Comparison of ENCODE assay signal across 20 cellular contexts in genomic region chr21:33214056-33214455, GRCh38. TPM values are rescaled to one million over a fixed set of nuclear protein-coding genes. Genes with fewer than 3 reads are reported as not detected.
DNase-seq lines count a peak whose midpoint lies in the region; ATAC-seq, FAIRE-seq and TF ChIP-seq lines count a peak whose summit lies in the region.
"Had no signal": no experiment of that assay in that cellular context is flagged by ENCODE, and none has a peak within 500 bp of the region (broad histone marks: within the 10 kb centered on the region; RNA-seq: fewer than 3 reads in every experiment).

No MANE protein-coding gene starts in this region.

- no peak overlapping the region; the same call in 1 of the 2 replicates for H3K4me2 ChIP-seq in OCI-LY7 (ENCODE audit: low read length)
- no peak overlapping the region for H3K4me2 ChIP-seq in K562 (ENCODE audit: insufficient read depth, low read length)

- peak overlapping the region; percentile 99 for H3K27ac ChIP-seq in OCI-LY7 (ENCODE audit: low read depth, low read length, poor library complexity, severe bottlenecking)
- no peak overlapping the region for H3K27ac ChIP-seq in K562 (ENCODE audit: extremely low read depth, low read depth, low read length)
- H3K27ac ChIP-seq: C4-2B, left ventricle myocardium inferior, SJCRH30, testis had no signal

- in situ Hi-C loops in K562 (cut with MboI): no loop called here

- H2AFZ ChIP-seq in OCI-LY7 (ENCODE audit: low read length) (no peak overlapping the region), K562 (ENCODE audit: low read depth, low read length) (no peak overlapping the region)

- H3K9me2 ChIP-seq in OCI-LY7 (ENCODE audit: insufficient read depth, low read length): no peaks in the 10 kb centered on the region

- no peak for DNase-seq in natural killer cell treated with Interleukin-12 subunit alpha and Interleukin-12 subunit beta and Interleukin-15 and Interleukin-18, amount 100 ng/mL, for 72 hours (ENCODE audit: low spot score)
- DNase-seq in natural killer cell (no peak), OCI-LY7 (ENCODE audit: low spot score) (no peak), K562 (ENCODE audit: extremely low read depth in 1 of 4, low spot score in 3 of 4) (no peak)
- DNase-seq in activated CD4-positive, CD25-positive, alpha-beta regulatory T cell treated with anti-CD3 and anti-CD28 coated beads, Interleukin-2, amount 50 U/mL, for 72 hours: no peak
- DNase-seq: left ventricle myocardium inferior; NCI-H1105; NCI-H2029 treated with DMSO at 0.1 percent for 48 hours; NCI-H69; SJCRH30; stimulated activated naive CD8-positive, alpha-beta T cell treated with anti-CD3 and anti-CD28 coated beads, Interleukin-15, Interleukin-2, amounts not matched to agents 100 U/mL and 50 U/mL, for 24 hours; testis had no signal

- TF ChIP-seq RAD21 in K562 (CRISPR knock-in tag; conservative IDR thresholded peaks at IDR 0.05 in 1 of 2, IDR thresholded peaks at IDR 0.05 in 1 of 2): no peak

- no peaks in the 10 kb centered on the region for H3K9me1 ChIP-seq in K562 (ENCODE audit: control insufficient read depth, insufficient read depth, low read length)

- H3K27ac Mint-ChIP-seq in natural killer cell treated with Interleukin-12 subunit alpha and Interleukin-12 subunit beta and Interleukin-15 and Interleukin-18, amount 100 ng/mL, for 72 hours: peak overlapping the region in 1 of 2 donors; percentile 73
- H3K27ac Mint-ChIP-seq in natural killer cell: peak overlapping the region in 1 of 2 donors; percentile 90
- peak overlapping the region; percentile 89 for H3K27ac Mint-ChIP-seq in stimulated activated memory B cell treated with anti-CD40 and anti-IgM and Interleukin-4, amounts not matched to agents 10 μg/mL and 1 μg/mL and 100 μg/mL, for 72 hours

- TF ChIP-seq CTCF in natural killer cell (IDR thresholded peaks at IDR 0.05) (no peak), OCI-LY7 (conservative IDR thresholded peaks at IDR 0.05; ENCODE audit: low read length) (no peak), K562 (IDR thresholded peaks at IDR 0.05 in 2 of 3, conservative IDR thresholded peaks at IDR 0.05 in 1 of 3; ENCODE audit: insufficient read depth in 2 of 3, low read depth in 1 of 3, low read length in 3 of 3) (no peak)

- TF ChIP-seq POLR2A in K562 (conservative IDR thresholded peaks at IDR 0.05): no peak

- intact Hi-C loops in natural killer cell (cut with micrococcal nuclease): no loop called here
- intact Hi-C loops in OCI-LY7 (cut with micrococcal nuclease; ENCODE audit: unreplicated experiment): no loop called here
- intact Hi-C loops in K562 (cut with micrococcal nuclease): no loop called here

- no peak overlapping the region for H3K9ac ChIP-seq in K562 (ENCODE audit: insufficient read depth in 1 of 2, low read depth in 2 of 2, low read length in 2 of 2)

- CTCF ChIA-PET in OCI-LY7 (lab: Charles Lee; ENCODE audit: unreplicated experiment) (interaction anchor here (0.7 kb wide), 1 partner anchor 25 kb away, joined by 3 read pairs; no protein-coding TSS in a partner anchor), K562 (lab: Yijun Ruan, JAX; ENCODE audit: low intra/inter-chr PET ratio) (interaction anchor here (0.8 kb wide), 1 partner anchor 176 kb away, joined by 3 read pairs; no protein-coding TSS in a partner anchor)

- H3K4me1 ChIP-seq in OCI-LY7 (ENCODE audit: insufficient read depth, low read length, poor library complexity, severe bottlenecking): peaks cover 88% of the 10 kb centered on the region
- peaks cover 27 to 39% of the 10 kb centered on the region in 2 experiments; a peak in 4 of 5 replicates for H3K4me1 ChIP-seq in K562 (replicated peaks in 1 of 2; ENCODE audit: control insufficient read depth in 2 of 2, insufficient read depth in 2 of 2, low read length in 2 of 2)

- H3K27me3 ChIP-seq in K562 (ENCODE audit: control insufficient read depth in 2 of 2, insufficient read depth in 2 of 2, low read length in 2 of 2): no peaks in the 10 kb centered on the region
- H3K27me3 ChIP-seq: SJCRH30, testis had no signal

- TF ChIP-seq EP300 in K562 (IDR thresholded peaks at IDR 0.05; ENCODE audit: low read length): no peak

- peaks cover under 1% of the 10 kb centered on the region; the same call in 1 of the 2 replicates for H3K9me3 ChIP-seq in OCI-LY7 (ENCODE audit: low read length)
- no peaks in the 10 kb centered on the region for H3K9me3 ChIP-seq in K562 (replicated peaks; ENCODE audit: control insufficient read depth, insufficient read depth, low read depth, low read length)
- H3K9me3 ChIP-seq: left ventricle myocardium inferior, SJCRH30, testis had no signal

- no peaks in the 10 kb centered on the region; the same call in 1 of the 2 replicates for H3K36me3 ChIP-seq in OCI-LY7 (ENCODE audit: insufficient read depth, low read length)
- no peaks in the 10 kb centered on the region for H3K36me3 ChIP-seq in K562 (ENCODE audit: control insufficient read depth, insufficient read depth, low read length)
- H3K36me3 ChIP-seq: left ventricle myocardium inferior, SJCRH30 had no signal

- BruUV-seq in OCI-LY7 (replicated peaks; lab: Mats Ljungman, UMichigan): no TSS peak
- BruUV-seq in K562 (replicated peaks; lab: Mats Ljungman, UMichigan): no TSS peak

- no peak for FAIRE-seq in K562 (lab: Jason Lieb, UNC)
- FAIRE-seq: islet of Langerhans, TTC549, urothelium cell line had no signal

- peaks cover 48 to 63% of the 10 kb centered on the region in 2 donors for H3K4me1 Mint-ChIP-seq in natural killer cell treated with Interleukin-12 subunit alpha and Interleukin-12 subunit beta and Interleukin-15 and Interleukin-18, amount 100 ng/mL, for 72 hours (ENCODE audit: low read depth in 2 of 2)
- peaks cover 72 to 77% of the 10 kb centered on the region in 2 donors for H3K4me1 Mint-ChIP-seq in natural killer cell
- peaks cover 60% of the 10 kb centered on the region for H3K4me1 Mint-ChIP-seq in stimulated activated memory B cell treated with anti-CD40 and anti-IgM and Interleukin-4, amounts not matched to agents 10 μg/mL and 1 μg/mL and 100 μg/mL, for 72 hours

- ATAC-seq in natural killer cell treated with Interleukin-12 subunit alpha and Interleukin-12 subunit beta and Interleukin-15 and Interleukin-18, amount 100 ng/mL, for 72 hours: no peak
- ATAC-seq in natural killer cell (no peak), K562 (no peak), HG03460 (IDR thresholded peaks at IDR 0.05; ENCODE audit: unreplicated experiment) (no peak), HG02938 (IDR thresholded peaks at IDR 0.05; ENCODE audit: unreplicated experiment) (no peak)
- ATAC-seq in stimulated activated memory B cell treated with anti-CD40 and anti-IgM and Interleukin-4, amounts not matched to agents 10 μg/mL and 1 μg/mL and 100 μg/mL, for 72 hours: no peak
- ATAC-seq: activated CD4-positive, CD25-positive, alpha-beta regulatory T cell treated with anti-CD3 and anti-CD28 coated beads, Interleukin-2, amount 50 U/mL, for 24 hours had no signal

- H3K9me3 Mint-ChIP-seq in natural killer cell treated with Interleukin-12 subunit alpha and Interleukin-12 subunit beta and Interleukin-15 and Interleukin-18, amount 100 ng/mL, for 72 hours: peaks cover 3% of the 10 kb centered on the region
- H3K9me3 Mint-ChIP-seq in natural killer cell: no peaks in the 10 kb centered on the region
- peaks cover 3% of the 10 kb centered on the region for H3K9me3 Mint-ChIP-seq in stimulated activated memory B cell treated with anti-CD40 and anti-IgM and Interleukin-4, amounts not matched to agents 10 μg/mL and 1 μg/mL and 100 μg/mL, for 72 hours

- POLR2A ChIA-PET in OCI-LY7 (lab: Charles Lee): interaction anchor here (0.6 to 1.6 kb wide), 20 partner anchors 10 to 537 kb away, joined by 3 to 7 read pairs (median 4); no protein-coding TSS in a partner anchor
- POLR2A ChIA-PET in K562 (lab: Yijun Ruan, JAX): interaction anchor here (0.8 to 1.4 kb wide), 2 partner anchors 24 to 228 kb away, joined by 3 read pairs; no protein-coding TSS in a partner anchor

- H4K20me1 ChIP-seq in OCI-LY7 (ENCODE audit: insufficient read depth, low read length) (no peaks in the 10 kb centered on the region), K562 (replicated peaks; ENCODE audit: control insufficient read depth, insufficient read depth, low read length) (no peaks in the 10 kb centered on the region)

- no peaks in the 10 kb centered on the region for H3K27me3 Mint-ChIP-seq in natural killer cell treated with Interleukin-12 subunit alpha and Interleukin-12 subunit beta and Interleukin-15 and Interleukin-18, amount 100 ng/mL, for 72 hours
- H3K27me3 Mint-ChIP-seq in natural killer cell (ENCODE audit: low read depth in 2 of 2): no peaks in the 10 kb centered on the region
- no peaks in the 10 kb centered on the region for H3K27me3 Mint-ChIP-seq in stimulated activated memory B cell treated with anti-CD40 and anti-IgM and Interleukin-4, amounts not matched to agents 10 μg/mL and 1 μg/mL and 100 μg/mL, for 72 hours

- 53% methylated on average over 1 of the region's 1 CpG for WGBS in K562 (ENCODE audit: insufficient coverage, low coverage, missing lambda C conversion rate)

- no peaks in the 10 kb centered on the region for H3K79me2 ChIP-seq in OCI-LY7 (ENCODE audit: insufficient read depth, low read depth, low read length)
- no peaks in the 10 kb centered on the region for H3K79me2 ChIP-seq in K562 (ENCODE audit: control insufficient read depth, insufficient read depth, low read length)

- H3K4me3 ChIP-seq in OCI-LY7 (ENCODE audit: low read depth, low read length, poor library complexity, severe bottlenecking): no peak overlapping the region
- H3K4me3 ChIP-seq in K562: no peak overlapping the region
- H3K4me3 ChIP-seq: left ventricle myocardium inferior, SJCRH30, testis had no signal

- H3K4me3 Mint-ChIP-seq in natural killer cell treated with Interleukin-12 subunit alpha and Interleukin-12 subunit beta and Interleukin-15 and Interleukin-18, amount 100 ng/mL, for 72 hours: peak overlapping the region; percentile 22
- no peak overlapping the region for H3K4me3 Mint-ChIP-seq in natural killer cell
- H3K4me3 Mint-ChIP-seq in stimulated activated memory B cell treated with anti-CD40 and anti-IgM and Interleukin-4, amounts not matched to agents 10 μg/mL and 1 μg/mL and 100 μg/mL, for 72 hours: no peak overlapping the region

- H3K36me3 Mint-ChIP-seq in natural killer cell treated with Interleukin-12 subunit alpha and Interleukin-12 subunit beta and Interleukin-15 and Interleukin-18, amount 100 ng/mL, for 72 hours: no peaks in the 10 kb centered on the region
- H3K36me3 Mint-ChIP-seq in natural killer cell: no peaks in the 10 kb centered on the region
- no peaks in the 10 kb centered on the region for H3K36me3 Mint-ChIP-seq in stimulated activated memory B cell treated with anti-CD40 and anti-IgM and Interleukin-4, amounts not matched to agents 10 μg/mL and 1 μg/mL and 100 μg/mL, for 72 hours

RNA-seq across cellular contexts. Expression of gene IFNAR2, which starts 15.7 kb away (rescaled TPM):
- total RNA-seq in natural killer cell treated with Interleukin-12 subunit alpha and Interleukin-12 subunit beta and Interleukin-15 and Interleukin-18, amount 100 ng/mL, for 72 hours: 10 to 100 TPM; 16.9 to 17.6 TPM
- total RNA-seq in natural killer cell: 100 to 1,000 TPM in 1 of 3 donors, 10 to 100 TPM in 2; 65.4 to 105 (median 70.9) TPM
- 22.1 and 24.8 TPM in 2 replicates for total RNA-seq in OCI-LY7 (2014; rRNA removed; shearing (Covaris generic))
- 93.5 and 114 TPM in 2 replicates for total RNA-seq in OCI-LY7 (2022)
- total RNA-seq in K562 (2011; cell fraction: chromatin; rRNA removed; ENCODE audit: low replicate concordance): 29.8 and 65.1 TPM in 2 replicates
- total RNA-seq in K562 (2011; cell fraction: nucleolus; rRNA removed): 11.2 and 16.6 TPM in 2 replicates
- total RNA-seq in K562 (2011; cell fraction: nucleoplasm; rRNA removed): 24.8 and 38.1 TPM in 2 replicates
- 1.7 and 2.7 TPM in 2 replicates for total RNA-seq in K562 (2014; rRNA removed)
- 8.4 and 9.8 TPM in 2 replicates for total RNA-seq in K562 (2014; rRNA removed; fragmentation: Illumina TruSeq; extraction: Trizol)
- total RNA-seq in K562 (2015; rRNA removed; fragmentation: Illumina TruSeq; extraction: Trizol): 4.2 and 5.6 TPM in 2 replicates
- 16.3 and 19.1 TPM in 2 replicates for total RNA-seq in K562 (2021)
- polyA plus RNA-seq in K562 (2011; rRNA removed): 48.3 and 58.0 TPM in 2 replicates
- 13.1 and 25.7 TPM in 2 replicates for polyA plus RNA-seq in K562 (2011; cell fraction: cytosol; rRNA removed)
- polyA plus RNA-seq in K562 (2011; cell fraction: nucleus; rRNA removed): 16.2 and 31.7 TPM in 2 replicates
- polyA plus RNA-seq in K562 (2012): 18.0 and 32.6 TPM in 2 replicates
- 26.1 and 31.9 TPM in 2 replicates for polyA plus RNA-seq in K562 (2014; fragmentation: Illumina TruSeq; extraction: Trizol)
- polyA plus RNA-seq in K562 (2014; fragmentation: Nextera tagmentation; extraction: Ambion mirVana): 1 to 10 TPM; 3.1 to 6.1 TPM
- 19.3 and 23.5 TPM in 2 replicates for polyA plus RNA-seq in K562 (2014; rRNA removed)
- polyA minus RNA-seq in K562 (2011; rRNA and poly(A)+ RNA removed): 32.3 and 42.9 TPM in 2 replicates
- 13.5 and 15.5 TPM in 2 replicates for polyA minus RNA-seq in K562 (2011; cell fraction: cytosol; rRNA and poly(A)+ RNA removed)
- 4.4 and 8.8 TPM in 2 replicates for polyA minus RNA-seq in K562 (2011; cell fraction: nucleus; rRNA and poly(A)+ RNA removed)

RNA-seq across cellular contexts. Expression of gene IL10RB, which starts 52.1 kb away (rescaled TPM):
- total RNA-seq in natural killer cell treated with Interleukin-12 subunit alpha and Interleukin-12 subunit beta and Interleukin-15 and Interleukin-18, amount 100 ng/mL, for 72 hours: 10 to 100 TPM; 19.9 to 22.2 TPM
- total RNA-seq in natural killer cell (10 to 100 TPM; 18.4 to 27.8 (median 27.3) TPM), OCI-LY7 (2022) (48.3 and 54.5 TPM in 2 replicates), K562 (2014; rRNA removed) (25.3 and 31.2 TPM in 2 replicates), K562 (2014; rRNA removed; fragmentation: Illumina TruSeq; extraction: Trizol) (21.3 and 23.0 TPM in 2 replicates), K562 (2015; rRNA removed; fragmentation: Illumina TruSeq; extraction: Trizol) (25.1 and 25.3 TPM in 2 replicates), K562 (2021) (17.5 TPM in 2 replicates)
- 44.3 and 48.0 TPM in 2 replicates for total RNA-seq in OCI-LY7 (2014; rRNA removed; shearing (Covaris generic))
- total RNA-seq in K562 (2011; cell fraction: chromatin; rRNA removed; ENCODE audit: low replicate concordance): 29.7 and 42.2 TPM in 2 replicates
- 53.8 and 58.4 TPM in 2 replicates for total RNA-seq in K562 (2011; cell fraction: nucleolus; rRNA removed)
- 50.7 and 54.7 TPM in 2 replicates for total RNA-seq in K562 (2011; cell fraction: nucleoplasm; rRNA removed)
- polyA plus RNA-seq in K562 (2011; rRNA removed) (29.9 and 33.1 TPM in 2 replicates), K562 (2014; fragmentation: Illumina TruSeq; extraction: Trizol) (29.6 and 33.8 TPM in 2 replicates), K562 (2014; fragmentation: Nextera tagmentation; extraction: Ambion mirVana) (10 to 100 TPM; 10.9 to 14.7 TPM), K562 (2014; rRNA removed) (19.3 and 22.1 TPM in 2 replicates)
- 26.0 and 37.2 TPM in 2 replicates for polyA plus RNA-seq in K562 (2011; cell fraction: cytosol; rRNA removed)
- polyA plus RNA-seq in K562 (2011; cell fraction: nucleus; rRNA removed): 11.5 and 12.0 TPM in 2 replicates
- polyA plus RNA-seq in K562 (2012): 26.1 and 35.7 TPM in 2 replicates
- polyA minus RNA-seq in K562 (2011; rRNA and poly(A)+ RNA removed): 36.6 and 39.8 TPM in 2 replicates
- 17.2 and 27.0 TPM in 2 replicates for polyA minus RNA-seq in K562 (2011; cell fraction: cytosol; rRNA and poly(A)+ RNA removed)
- 8.1 and 12.9 TPM in 2 replicates for polyA minus RNA-seq in K562 (2011; cell fraction: nucleus; rRNA and poly(A)+ RNA removed)
